1 cellular context compared by ENCODE assay signal in genomic region chr16:52497067-52497816, GRCh38.
TF ChIP-seq lines count a peak whose summit lies in the region.

No MANE protein-coding gene starts in this region.

TF ChIP-seq in HEK293, 187 proteins besides CTCF, POLR2A, EP300 and RAD21 (continued from another document and continues in another):
- TF ChIP-seq, protein P1, sequence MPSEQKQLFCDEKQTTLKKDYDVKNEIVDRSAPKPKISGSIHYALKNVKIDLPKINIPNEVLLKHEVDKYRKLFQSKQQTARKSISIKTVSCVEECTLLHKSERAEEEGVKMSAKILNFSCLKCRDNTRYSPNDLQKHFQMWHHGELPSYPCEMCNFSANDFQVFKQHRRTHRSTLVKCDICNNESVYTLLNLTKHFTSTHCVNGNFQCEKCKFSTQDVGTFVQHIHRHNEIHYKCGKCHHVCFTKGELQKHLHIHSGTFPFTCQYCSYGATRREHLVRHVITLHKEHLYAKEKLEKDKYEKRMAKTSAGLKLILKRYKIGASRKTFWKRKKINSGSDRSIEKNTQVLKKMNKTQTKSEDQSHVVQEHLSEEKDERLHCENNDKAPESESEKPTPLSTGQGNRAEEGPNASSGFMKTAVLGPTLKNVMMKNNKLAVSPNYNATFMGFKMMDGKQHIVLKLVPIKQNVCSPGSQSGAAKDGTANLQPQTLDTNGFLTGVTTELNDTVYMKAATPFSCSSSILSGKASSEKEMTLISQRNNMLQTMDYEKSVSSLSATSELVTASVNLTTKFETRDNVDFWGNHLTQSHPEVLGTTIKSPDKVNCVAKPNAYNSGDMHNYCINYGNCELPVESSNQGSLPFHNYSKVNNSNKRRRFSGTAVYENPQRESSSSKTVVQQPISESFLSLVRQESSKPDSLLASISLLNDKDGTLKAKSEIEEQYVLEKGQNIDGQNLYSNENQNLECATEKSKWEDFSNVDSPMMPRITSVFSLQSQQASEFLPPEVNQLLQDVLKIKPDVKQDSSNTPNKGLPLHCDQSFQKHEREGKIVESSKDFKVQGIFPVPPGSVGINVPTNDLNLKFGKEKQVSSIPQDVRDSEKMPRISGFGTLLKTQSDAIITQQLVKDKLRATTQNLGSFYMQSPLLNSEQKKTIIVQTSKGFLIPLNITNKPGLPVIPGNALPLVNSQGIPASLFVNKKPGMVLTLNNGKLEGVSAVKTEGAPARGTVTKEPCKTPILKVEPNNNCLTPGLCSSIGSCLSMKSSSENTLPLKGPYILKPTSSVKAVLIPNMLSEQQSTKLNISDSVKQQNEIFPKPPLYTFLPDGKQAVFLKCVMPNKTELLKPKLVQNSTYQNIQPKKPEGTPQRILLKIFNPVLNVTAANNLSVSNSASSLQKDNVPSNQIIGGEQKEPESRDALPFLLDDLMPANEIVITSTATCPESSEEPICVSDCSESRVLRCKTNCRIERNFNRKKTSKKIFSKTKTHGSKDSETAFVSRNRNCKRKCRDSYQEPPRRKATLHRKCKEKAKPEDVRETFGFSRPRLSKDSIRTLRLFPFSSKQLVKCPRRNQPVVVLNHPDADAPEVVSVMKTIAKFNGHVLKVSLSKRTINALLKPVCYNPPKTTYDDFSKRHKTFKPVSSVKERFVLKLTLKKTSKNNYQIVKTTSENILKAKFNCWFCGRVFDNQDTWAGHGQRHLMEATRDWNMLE (tag by site-specific recombination; conservative IDR thresholded peaks at IDR 0.05; ENCODE audit: low read depth): 0 out of 2 replicates have a peak, but pooled peaks have one; percentile 27
- TF ChIP-seq ZNF138 (tag by site-specific recombination; IDR thresholded peaks at IDR 0.05; ENCODE audit: borderline replicate concordance) (no peak), ZNF626 (tag by site-specific recombination; IDR thresholded peaks at IDR 0.05) (no peak), OSR2 (tag by site-specific recombination; IDR thresholded peaks at IDR 0.05) (peak; percentile 80), ZEB2 (tag by site-specific recombination; IDR thresholded peaks at IDR 0.05) (peak; percentile 85), RBAK (tag by site-specific recombination; IDR thresholded peaks at IDR 0.05) (no peak), ZBTB7A (tag by site-specific recombination; IDR thresholded peaks at IDR 0.05; ENCODE audit: low read depth) (no peak), ZSCAN16 (tag by site-specific recombination; IDR thresholded peaks at IDR 0.05) (no peak), ZBTB8A (tag by site-specific recombination; IDR thresholded peaks at IDR 0.05) (peak; percentile 88), ZNF549 (tag by site-specific recombination; IDR thresholded peaks at IDR 0.05) (no peak), SCRT1 (tag by site-specific recombination; IDR thresholded peaks at IDR 0.05; ENCODE audit: borderline replicate concordance) (peak; percentile 75; the same call in 1 of the 2 replicates), ZBTB1 (tag by site-specific recombination; IDR thresholded peaks at IDR 0.05) (no peak), ZNF658 (tag by site-specific recombination; IDR thresholded peaks at IDR 0.05) (no peak), ZNF18 (tag by site-specific recombination; IDR thresholded peaks at IDR 0.05) (no peak), GFI1B (tag by site-specific recombination; IDR thresholded peaks at IDR 0.05) (0 out of 2 replicates have a peak, but pooled peaks have one; percentile 49), GLI2 (tag by site-specific recombination; IDR thresholded peaks at IDR 0.05; ENCODE audit: borderline replicate concordance, low read depth) (no peak), PRDM6 (tag by site-specific recombination; IDR thresholded peaks at IDR 0.05) (peak; percentile 79), SP7 (tag by site-specific recombination; IDR thresholded peaks at IDR 0.05) (peak; percentile 72), ZNF664 (tag by site-specific recombination; IDR thresholded peaks at IDR 0.05) (peak; percentile 80), ZBTB11 (tag by site-specific recombination; conservative IDR thresholded peaks at IDR 0.05; ENCODE audit: low read depth) (no peak), ZNF560 (tag by site-specific recombination; IDR thresholded peaks at IDR 0.05; ENCODE audit: borderline replicate concordance) (no peak), ZNF280C (tag by site-specific recombination; IDR thresholded peaks at IDR 0.05) (no peak), IKZF3 (tag by site-specific recombination; IDR thresholded peaks at IDR 0.05) (peak; percentile 52; the same call in 1 of the 2 replicates), ZNF341 (tag by site-specific recombination; IDR thresholded peaks at IDR 0.05; ENCODE audit: low read depth) (no peak), ZNF23 (tag by site-specific recombination; IDR thresholded peaks at IDR 0.05; ENCODE audit: borderline replicate concordance) (no peak), ZNF175 (tag by site-specific recombination; IDR thresholded peaks at IDR 0.05) (no peak)
- TF ChIP-seq, protein P2, sequence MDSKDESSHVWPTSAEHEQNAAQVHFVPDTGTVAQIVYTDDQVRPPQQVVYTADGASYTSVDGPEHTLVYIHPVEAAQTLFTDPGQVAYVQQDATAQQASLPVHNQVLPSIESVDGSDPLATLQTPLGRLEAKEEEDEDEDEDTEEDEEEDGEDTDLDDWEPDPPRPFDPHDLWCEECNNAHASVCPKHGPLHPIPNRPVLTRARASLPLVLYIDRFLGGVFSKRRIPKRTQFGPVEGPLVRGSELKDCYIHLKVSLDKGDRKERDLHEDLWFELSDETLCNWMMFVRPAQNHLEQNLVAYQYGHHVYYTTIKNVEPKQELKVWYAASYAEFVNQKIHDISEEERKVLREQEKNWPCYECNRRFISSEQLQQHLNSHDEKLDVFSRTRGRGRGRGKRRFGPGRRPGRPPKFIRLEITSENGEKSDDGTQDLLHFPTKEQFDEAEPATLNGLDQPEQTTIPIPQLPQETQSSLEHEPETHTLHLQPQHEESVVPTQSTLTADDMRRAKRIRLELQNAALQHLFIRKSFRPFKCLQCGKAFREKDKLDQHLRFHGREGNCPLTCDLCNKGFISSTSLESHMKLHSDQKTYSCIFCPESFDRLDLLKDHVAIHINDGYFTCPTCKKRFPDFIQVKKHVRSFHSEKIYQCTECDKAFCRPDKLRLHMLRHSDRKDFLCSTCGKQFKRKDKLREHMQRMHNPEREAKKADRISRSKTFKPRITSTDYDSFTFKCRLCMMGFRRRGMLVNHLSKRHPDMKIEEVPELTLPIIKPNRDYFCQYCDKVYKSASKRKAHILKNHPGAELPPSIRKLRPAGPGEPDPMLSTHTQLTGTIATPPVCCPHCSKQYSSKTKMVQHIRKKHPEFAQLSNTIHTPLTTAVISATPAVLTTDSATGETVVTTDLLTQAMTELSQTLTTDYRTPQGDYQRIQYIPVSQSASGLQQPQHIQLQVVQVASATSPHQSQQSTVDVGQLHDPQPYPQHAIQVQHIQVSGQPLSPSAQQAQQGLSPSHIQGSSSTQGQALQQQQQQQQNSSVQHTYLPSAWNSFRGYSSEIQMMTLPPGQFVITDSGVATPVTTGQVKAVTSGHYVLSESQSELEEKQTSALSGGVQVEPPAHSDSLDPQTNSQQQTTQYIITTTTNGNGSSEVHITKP (tag by site-specific recombination; IDR thresholded peaks at IDR 0.05): no peak
- TF ChIP-seq, protein P3, sequence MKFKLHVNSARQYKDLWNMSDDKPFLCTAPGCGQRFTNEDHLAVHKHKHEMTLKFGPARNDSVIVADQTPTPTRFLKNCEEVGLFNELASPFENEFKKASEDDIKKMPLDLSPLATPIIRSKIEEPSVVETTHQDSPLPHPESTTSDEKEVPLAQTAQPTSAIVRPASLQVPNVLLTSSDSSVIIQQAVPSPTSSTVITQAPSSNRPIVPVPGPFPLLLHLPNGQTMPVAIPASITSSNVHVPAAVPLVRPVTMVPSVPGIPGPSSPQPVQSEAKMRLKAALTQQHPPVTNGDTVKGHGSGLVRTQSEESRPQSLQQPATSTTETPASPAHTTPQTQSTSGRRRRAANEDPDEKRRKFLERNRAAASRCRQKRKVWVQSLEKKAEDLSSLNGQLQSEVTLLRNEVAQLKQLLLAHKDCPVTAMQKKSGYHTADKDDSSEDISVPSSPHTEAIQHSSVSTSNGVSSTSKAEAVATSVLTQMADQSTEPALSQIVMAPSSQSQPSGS (tag by site-specific recombination; IDR thresholded peaks at IDR 0.05; ENCODE audit: low read depth): no peak
- TF ChIP-seq, protein P4, sequence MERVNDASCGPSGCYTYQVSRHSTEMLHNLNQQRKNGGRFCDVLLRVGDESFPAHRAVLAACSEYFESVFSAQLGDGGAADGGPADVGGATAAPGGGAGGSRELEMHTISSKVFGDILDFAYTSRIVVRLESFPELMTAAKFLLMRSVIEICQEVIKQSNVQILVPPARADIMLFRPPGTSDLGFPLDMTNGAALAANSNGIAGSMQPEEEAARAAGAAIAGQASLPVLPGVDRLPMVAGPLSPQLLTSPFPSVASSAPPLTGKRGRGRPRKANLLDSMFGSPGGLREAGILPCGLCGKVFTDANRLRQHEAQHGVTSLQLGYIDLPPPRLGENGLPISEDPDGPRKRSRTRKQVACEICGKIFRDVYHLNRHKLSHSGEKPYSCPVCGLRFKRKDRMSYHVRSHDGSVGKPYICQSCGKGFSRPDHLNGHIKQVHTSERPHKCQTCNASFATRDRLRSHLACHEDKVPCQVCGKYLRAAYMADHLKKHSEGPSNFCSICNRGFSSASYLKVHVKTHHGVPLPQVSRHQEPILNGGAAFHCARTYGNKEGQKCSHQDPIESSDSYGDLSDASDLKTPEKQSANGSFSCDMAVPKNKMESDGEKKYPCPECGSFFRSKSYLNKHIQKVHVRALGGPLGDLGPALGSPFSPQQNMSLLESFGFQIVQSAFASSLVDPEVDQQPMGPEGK (tag by site-specific recombination; IDR thresholded peaks at IDR 0.05): no peak
- TF ChIP-seq, protein P5, sequence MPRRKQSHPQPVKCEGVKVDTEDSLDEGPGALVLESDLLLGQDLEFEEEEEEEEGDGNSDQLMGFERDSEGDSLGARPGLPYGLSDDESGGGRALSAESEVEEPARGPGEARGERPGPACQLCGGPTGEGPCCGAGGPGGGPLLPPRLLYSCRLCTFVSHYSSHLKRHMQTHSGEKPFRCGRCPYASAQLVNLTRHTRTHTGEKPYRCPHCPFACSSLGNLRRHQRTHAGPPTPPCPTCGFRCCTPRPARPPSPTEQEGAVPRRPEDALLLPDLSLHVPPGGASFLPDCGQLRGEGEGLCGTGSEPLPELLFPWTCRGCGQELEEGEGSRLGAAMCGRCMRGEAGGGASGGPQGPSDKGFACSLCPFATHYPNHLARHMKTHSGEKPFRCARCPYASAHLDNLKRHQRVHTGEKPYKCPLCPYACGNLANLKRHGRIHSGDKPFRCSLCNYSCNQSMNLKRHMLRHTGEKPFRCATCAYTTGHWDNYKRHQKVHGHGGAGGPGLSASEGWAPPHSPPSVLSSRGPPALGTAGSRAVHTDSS (tag by site-specific recombination; IDR thresholded peaks at IDR 0.05): no peak
